In the genomic region with DNA sequence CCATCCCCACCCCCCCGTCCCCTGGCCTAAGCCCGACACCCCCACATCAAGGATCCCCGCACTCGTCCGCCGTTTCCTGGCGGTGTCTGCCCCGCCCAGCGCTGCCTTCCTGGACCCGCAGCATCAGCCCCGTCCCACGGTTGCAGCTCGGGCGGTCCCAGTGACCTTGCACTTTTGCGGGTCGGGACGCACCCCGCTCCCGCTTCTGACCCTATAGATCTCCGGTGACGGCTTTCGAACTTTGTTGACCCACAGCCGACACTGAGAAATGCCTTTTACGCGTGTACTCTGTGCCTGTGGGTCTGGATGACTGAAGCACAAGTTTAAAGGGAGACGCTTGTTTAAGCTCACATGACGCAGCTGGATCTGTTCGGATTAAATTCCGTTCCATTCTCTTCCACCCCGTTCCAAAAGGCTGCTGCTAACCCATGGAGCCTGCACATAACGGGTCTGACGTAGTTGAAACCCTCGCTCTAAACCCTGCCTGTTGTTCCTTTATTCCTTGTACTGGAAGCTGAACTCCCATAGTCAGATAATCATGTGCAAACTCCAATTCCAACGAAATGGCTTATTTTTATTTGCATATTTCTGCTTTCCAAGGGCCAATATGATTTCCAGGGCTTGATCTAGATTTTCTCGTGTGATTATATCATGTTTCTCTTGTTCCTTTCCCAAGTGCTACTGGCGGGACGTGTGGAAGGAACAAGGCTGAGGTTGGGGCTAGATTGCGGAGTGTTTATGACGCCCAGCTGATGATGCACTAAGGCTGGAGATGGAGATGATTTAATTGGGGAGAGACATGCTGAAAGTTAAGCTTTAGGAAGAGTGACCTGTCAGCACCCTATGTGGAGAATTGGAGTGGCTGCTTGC, we compare ENCODE assay signal across 1 cellular context.
TF ChIP-seq lines count a peak whose summit lies in the region.

No MANE protein-coding gene starts in this region.

TF ChIP-seq in HepG2, 621 proteins besides CTCF, POLR2A, EP300 and RAD21:
- TF ChIP-seq PRMT3 (CRISPR knock-in tag; IDR thresholded peaks at IDR 0.05; ENCODE audit: borderline replicate concordance, low read depth) = no peak
- TF ChIP-seq ZNF549 (CRISPR knock-in tag; IDR thresholded peaks at IDR 0.05) = no peak
- peak; percentile 42; the same call in 1 of the 2 replicates for TF ChIP-seq ZNF619 (CRISPR knock-in tag; IDR thresholded peaks at IDR 0.05)
- no peak for TF ChIP-seq ZMAT3 (CRISPR knock-in tag; conservative IDR thresholded peaks at IDR 0.05)
- no peak for TF ChIP-seq PITX1 (CRISPR knock-in tag; IDR thresholded peaks at IDR 0.05)
- TF ChIP-seq, protein P1, sequence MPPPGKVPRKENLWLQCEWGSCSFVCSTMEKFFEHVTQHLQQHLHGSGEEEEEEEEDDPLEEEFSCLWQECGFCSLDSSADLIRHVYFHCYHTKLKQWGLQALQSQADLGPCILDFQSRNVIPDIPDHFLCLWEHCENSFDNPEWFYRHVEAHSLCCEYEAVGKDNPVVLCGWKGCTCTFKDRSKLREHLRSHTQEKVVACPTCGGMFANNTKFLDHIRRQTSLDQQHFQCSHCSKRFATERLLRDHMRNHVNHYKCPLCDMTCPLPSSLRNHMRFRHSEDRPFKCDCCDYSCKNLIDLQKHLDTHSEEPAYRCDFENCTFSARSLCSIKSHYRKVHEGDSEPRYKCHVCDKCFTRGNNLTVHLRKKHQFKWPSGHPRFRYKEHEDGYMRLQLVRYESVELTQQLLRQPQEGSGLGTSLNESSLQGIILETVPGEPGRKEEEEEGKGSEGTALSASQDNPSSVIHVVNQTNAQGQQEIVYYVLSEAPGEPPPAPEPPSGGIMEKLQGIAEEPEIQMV (CRISPR knock-in tag; IDR thresholded peaks at IDR 0.05; ENCODE audit: low read depth) = no peak
- TF ChIP-seq, protein P2, sequence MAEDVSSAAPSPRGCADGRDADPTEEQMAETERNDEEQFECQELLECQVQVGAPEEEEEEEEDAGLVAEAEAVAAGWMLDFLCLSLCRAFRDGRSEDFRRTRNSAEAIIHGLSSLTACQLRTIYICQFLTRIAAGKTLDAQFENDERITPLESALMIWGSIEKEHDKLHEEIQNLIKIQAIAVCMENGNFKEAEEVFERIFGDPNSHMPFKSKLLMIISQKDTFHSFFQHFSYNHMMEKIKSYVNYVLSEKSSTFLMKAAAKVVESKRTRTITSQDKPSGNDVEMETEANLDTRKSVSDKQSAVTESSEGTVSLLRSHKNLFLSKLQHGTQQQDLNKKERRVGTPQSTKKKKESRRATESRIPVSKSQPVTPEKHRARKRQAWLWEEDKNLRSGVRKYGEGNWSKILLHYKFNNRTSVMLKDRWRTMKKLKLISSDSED (CRISPR knock-in tag; IDR thresholded peaks at IDR 0.05) = no peak
- no peak for TF ChIP-seq CEBPG (CRISPR knock-in tag; IDR thresholded peaks at IDR 0.05)
- 0 out of 2 replicates have a peak, but pooled peaks have one; percentile 22 for TF ChIP-seq CREM (IDR thresholded peaks at IDR 0.05)
- TF ChIP-seq CREM (CRISPR knock-in tag; IDR thresholded peaks at IDR 0.05) = no peak
- no peak for TF ChIP-seq HNRNPUL1 (IDR thresholded peaks at IDR 0.05; ENCODE audit: low read depth, low read length)
- TF ChIP-seq TOPORS (CRISPR knock-in tag; IDR thresholded peaks at IDR 0.05) = peak; percentile 11; the same call in 1 of the 2 replicates
- TF ChIP-seq ZNF350 (CRISPR knock-in tag; IDR thresholded peaks at IDR 0.05; ENCODE audit: borderline replicate concordance, low read depth) = 0 out of 2 replicates have a peak, but pooled peaks have one; percentile 11
- TF ChIP-seq, protein P3, sequence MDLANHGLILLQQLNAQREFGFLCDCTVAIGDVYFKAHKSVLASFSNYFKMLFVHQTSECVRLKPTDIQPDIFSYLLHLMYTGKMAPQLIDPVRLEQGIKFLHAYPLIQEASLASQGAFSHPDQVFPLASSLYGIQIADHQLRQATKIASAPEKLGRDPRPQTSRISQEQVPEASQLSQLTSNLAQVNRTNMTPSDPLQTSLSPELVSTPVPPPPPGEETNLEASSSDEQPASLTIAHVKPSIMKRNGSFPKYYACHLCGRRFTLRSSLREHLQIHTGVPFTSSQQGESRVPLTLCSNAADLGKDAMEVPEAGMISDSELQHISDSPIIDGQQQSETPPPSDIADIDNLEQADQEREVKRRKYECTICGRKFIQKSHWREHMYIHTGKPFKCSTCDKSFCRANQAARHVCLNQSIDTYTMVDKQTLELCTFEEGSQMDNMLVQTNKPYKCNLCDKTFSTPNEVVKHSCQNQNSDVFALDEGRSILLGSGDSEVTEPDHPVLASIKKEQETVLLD (CRISPR knock-in tag; IDR thresholded peaks at IDR 0.05; ENCODE audit: low read depth) = peak; percentile 2; the same call in 1 of the 2 replicates
- TF ChIP-seq ARID2 (CRISPR knock-in tag; IDR thresholded peaks at IDR 0.05; ENCODE audit: borderline replicate concordance) = 0 out of 2 replicates have a peak, but pooled peaks have one; percentile 16
- TF ChIP-seq, protein P4, sequence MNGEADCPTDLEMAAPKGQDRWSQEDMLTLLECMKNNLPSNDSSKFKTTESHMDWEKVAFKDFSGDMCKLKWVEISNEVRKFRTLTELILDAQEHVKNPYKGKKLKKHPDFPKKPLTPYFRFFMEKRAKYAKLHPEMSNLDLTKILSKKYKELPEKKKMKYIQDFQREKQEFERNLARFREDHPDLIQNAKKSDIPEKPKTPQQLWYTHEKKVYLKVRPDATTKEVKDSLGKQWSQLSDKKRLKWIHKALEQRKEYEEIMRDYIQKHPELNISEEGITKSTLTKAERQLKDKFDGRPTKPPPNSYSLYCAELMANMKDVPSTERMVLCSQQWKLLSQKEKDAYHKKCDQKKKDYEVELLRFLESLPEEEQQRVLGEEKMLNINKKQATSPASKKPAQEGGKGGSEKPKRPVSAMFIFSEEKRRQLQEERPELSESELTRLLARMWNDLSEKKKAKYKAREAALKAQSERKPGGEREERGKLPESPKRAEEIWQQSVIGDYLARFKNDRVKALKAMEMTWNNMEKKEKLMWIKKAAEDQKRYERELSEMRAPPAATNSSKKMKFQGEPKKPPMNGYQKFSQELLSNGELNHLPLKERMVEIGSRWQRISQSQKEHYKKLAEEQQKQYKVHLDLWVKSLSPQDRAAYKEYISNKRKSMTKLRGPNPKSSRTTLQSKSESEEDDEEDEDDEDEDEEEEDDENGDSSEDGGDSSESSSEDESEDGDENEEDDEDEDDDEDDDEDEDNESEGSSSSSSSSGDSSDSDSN (CRISPR knock-in tag; IDR thresholded peaks at IDR 0.05) = peak; percentile 67; the same call in 1 of the 2 replicates
- TF ChIP-seq ZFP36 (IDR thresholded peaks at IDR 0.05; ENCODE audit: borderline replicate concordance, low read depth, low read length, partially characterized antibody) = no peak
- TF ChIP-seq ZNF160 (CRISPR knock-in tag; IDR thresholded peaks at IDR 0.05) = no peak
- no peak for TF ChIP-seq ZNF713 (CRISPR knock-in tag; IDR thresholded peaks at IDR 0.05)
- TF ChIP-seq, protein P5, sequence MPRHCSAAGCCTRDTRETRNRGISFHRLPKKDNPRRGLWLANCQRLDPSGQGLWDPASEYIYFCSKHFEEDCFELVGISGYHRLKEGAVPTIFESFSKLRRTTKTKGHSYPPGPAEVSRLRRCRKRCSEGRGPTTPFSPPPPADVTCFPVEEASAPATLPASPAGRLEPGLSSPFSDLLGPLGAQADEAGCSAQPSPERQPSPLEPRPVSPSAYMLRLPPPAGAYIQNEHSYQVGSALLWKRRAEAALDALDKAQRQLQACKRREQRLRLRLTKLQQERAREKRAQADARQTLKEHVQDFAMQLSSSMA (CRISPR knock-in tag; IDR thresholded peaks at IDR 0.05) = no peak
- peak; percentile 25; the same call in 1 of the 2 replicates for TF ChIP-seq SAP130 (CRISPR knock-in tag; IDR thresholded peaks at IDR 0.05; ENCODE audit: low read depth)
- TF ChIP-seq, protein P6, sequence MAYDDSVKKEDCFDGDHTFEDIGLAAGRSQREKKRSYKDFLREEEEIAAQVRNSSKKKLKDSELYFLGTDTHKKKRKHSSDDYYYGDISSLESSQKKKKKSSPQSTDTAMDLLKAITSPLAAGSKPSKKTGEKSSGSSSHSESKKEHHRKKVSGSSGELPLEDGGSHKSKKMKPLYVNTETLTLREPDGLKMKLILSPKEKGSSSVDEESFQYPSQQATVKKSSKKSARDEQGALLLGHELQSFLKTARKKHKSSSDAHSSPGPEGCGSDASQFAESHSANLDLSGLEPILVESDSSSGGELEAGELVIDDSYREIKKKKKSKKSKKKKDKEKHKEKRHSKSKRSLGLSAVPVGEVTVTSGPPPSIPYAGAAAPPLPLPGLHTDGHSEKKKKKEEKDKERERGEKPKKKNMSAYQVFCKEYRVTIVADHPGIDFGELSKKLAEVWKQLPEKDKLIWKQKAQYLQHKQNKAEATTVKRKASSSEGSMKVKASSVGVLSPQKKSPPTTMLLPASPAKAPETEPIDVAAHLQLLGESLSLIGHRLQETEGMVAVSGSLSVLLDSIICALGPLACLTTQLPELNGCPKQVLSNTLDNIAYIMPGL (CRISPR knock-in tag; IDR thresholded peaks at IDR 0.05; ENCODE audit: borderline replicate concordance in 1 of 2, low read depth in 1 of 2) = 0 out of 4 replicates have a peak, but pooled peaks of 1 of the 2 experiments have one; percentile 13
- no peak for TF ChIP-seq SRSF9 (IDR thresholded peaks at IDR 0.05; ENCODE audit: borderline replicate concordance, insufficient read depth, low read depth, low read length, poor library complexity, severe bottlenecking)
- no peak for TF ChIP-seq JUN (CRISPR knock-in tag; IDR thresholded peaks at IDR 0.05)
